ENCODE assay signal across 8 cellular contexts in the genomic region with DNA sequence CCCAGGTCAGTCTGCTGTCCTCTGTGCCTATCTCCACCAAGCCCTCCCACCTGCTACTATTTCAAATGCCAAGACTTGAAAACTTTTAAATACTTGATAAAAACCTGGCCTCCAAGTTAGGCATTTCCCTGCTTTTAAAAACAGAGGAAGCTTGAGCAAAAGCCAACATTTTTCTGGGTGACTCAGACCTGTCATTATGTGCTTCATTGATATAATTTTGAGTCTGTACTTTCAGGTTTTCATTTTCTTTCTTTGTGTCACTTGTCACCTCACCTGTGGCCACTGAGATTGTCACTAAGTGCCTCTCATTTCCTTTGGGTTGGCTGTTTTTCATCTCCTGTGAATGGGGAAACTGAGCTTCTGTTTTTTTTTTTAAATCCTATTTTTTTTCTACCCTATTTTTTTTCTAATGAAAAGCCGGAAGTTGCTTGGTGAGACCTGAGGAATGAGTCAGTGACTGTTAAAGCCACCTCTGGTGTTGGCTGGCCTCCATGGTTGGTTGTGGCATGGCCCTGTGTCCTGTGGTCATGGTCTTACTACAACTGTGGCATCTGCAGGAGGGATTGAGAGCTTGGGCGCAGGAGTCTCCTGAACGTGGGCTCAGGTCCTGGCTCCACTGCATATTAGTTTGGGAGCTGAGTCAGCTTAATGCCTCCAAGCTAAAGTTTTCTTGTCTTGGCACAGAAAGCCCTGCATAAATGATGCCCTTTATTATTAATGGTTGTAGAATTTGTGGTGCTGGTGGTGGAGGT. TPM values are rescaled to one million over a fixed set of nuclear protein-coding genes. Genes with fewer than 3 reads are reported as not detected.
DNase-seq lines count a peak whose midpoint lies in the region; ATAC-seq and TF ChIP-seq lines count a peak whose summit lies in the region.

No MANE protein-coding gene starts in this region.

- ATAC-seq in HG03175 (IDR thresholded peaks at IDR 0.05; ENCODE audit: unreplicated experiment), result peak; percentile 52
- ATAC-seq in HG03280 (IDR thresholded peaks at IDR 0.05; ENCODE audit: unreplicated experiment), result no peak

- no peak overlapping the region for H3K4me3 ChIP-seq in kidney epithelial cell (ENCODE audit: low read depth, low read length)

- H3K27me3 ChIP-seq in kidney epithelial cell (ENCODE audit: control insufficient read depth, insufficient read depth, low read length), result no peaks in the 10 kb centered on the region

- in situ Hi-C loops in Caki2 (cut with HindIII; ENCODE audit: low pct_unique_long_range_greater_than_20kb, low sequenced_read_pairs), result no loop called here

- TF ChIP-seq CTCF in kidney epithelial cell (IDR thresholded peaks at IDR 0.05; ENCODE audit: insufficient read depth, low read length, poor library complexity, severe bottlenecking), result no peak

- H3K36me3 ChIP-seq in kidney epithelial cell (ENCODE audit: control insufficient read depth, insufficient read depth, low read length), result no peaks in the 10 kb centered on the region

- DNase-seq in Caki2 (ENCODE audit: low read depth) (peak; percentile 80), kidney epithelial cell (ENCODE audit: low read depth) (peak; percentile 67), HuH-7.5 (ENCODE audit: low spot score) (no peak), COR-L47 (lab: John Stamatoyannopoulos, UW) (no peak), NCI-H1436 (lab: John Stamatoyannopoulos, UW) (no peak)
- peak; percentile 59 to 65 for DNase-seq in activated T-cell treated with anti-CD3 and anti-CD28 coated beads, Interleukin-2, amount 50 U/mL, for 48 hours

RNA-seq across cellular contexts. Expression of gene ARHGAP26, which starts 56.7 kb away (rescaled TPM):
- 32.4 and 38.3 TPM in 2 replicates for total RNA-seq in Caki2 (2014; rRNA removed; shearing (Covaris generic); ENCODE audit: low replicate concordance)
- 4.5 and 8.6 TPM in 2 replicates for total RNA-seq in kidney epithelial cell

Comparison
In these comparisons a context has a peak if more than half of its experiments do, and no peak if none do; other contexts are left out.
1. DNase-seq: peak in Caki2 (single experiment), activated T-cell treated with anti-CD3 and anti-CD28 coated beads, Interleukin-2, amount 50 U/mL, for 48 hours (2 of 2) and kidney epithelial cell (single experiment); none in HuH-7.5 (single experiment), COR-L47 (single experiment) and NCI-H1436 (single experiment).